ENCODE assay signal across 19 cellular contexts in the genomic region with DNA sequence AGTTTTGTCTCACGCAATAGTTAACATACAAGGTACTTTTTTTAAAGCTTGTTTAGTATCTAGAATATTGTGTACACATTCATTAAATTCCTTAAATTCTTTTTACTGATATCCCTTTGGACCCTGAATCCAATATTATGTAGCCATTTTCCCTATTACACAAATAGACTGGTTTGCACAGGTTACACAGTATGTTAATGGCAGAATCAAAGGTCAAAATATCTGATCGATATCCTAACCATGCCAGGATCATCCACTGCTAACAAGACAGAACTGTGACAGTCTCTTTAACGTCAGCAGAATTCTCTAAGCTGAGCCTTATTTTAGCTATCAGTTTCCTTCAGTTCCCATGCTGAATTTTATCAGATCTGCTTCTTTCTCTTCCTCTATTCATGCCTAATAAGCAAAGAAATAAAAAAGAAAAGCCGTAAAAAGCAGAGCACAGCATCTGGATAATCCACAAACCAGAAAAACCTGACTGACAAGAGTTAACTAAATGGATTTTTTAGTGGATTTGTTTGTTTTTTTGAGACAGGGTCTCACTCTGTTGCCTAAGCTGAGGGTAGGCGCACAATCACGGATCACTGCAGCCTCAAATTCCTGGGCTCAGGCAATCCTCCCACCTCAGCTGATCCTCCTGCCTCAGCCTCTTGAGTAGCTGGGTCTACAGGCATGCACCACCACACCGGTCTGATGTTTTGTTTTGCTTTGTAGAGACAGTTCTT.
A peak's percentile ranks its signal among the peaks of the same experiment; 100 is the strongest.
DNase-seq lines count a peak whose midpoint lies in the region; ATAC-seq and TF ChIP-seq lines count a peak whose summit lies in the region.
"Had no signal": no experiment of that assay in that cellular context is flagged by ENCODE, and none has a peak within 500 bp of the region (broad histone marks: within the 10 kb centered on the region; RNA-seq: fewer than 3 reads in every experiment).

No MANE protein-coding gene starts in this region.

- H3K36me3 Mint-ChIP-seq in Caco-2 (ENCODE audit: insufficient read depth, unreplicated experiment): peaks cover 77% of the 10 kb centered on the region
- no peaks in the 10 kb centered on the region for H3K36me3 Mint-ChIP-seq in naive thymus-derived CD4-positive, alpha-beta T cell
- H3K36me3 Mint-ChIP-seq: CD4-positive, alpha-beta memory T cell; T-cell had no signal

- peak overlapping the region; percentile 12; the same call in 1 of the 2 replicates for H3K4me2 ChIP-seq in PC-3 (ENCODE audit: low read length)

- H3K9ac ChIP-seq in PC-3 (ENCODE audit: low read length): no peak overlapping the region

- no peaks in the 10 kb centered on the region for H3K27me3 Mint-ChIP-seq in Caco-2 (ENCODE audit: insufficient read depth, unreplicated experiment)
- H3K27me3 Mint-ChIP-seq in naive thymus-derived CD4-positive, alpha-beta T cell: no peaks in the 10 kb centered on the region
- H3K27me3 Mint-ChIP-seq: CD4-positive, alpha-beta memory T cell; stimulated activated naive CD8-positive, alpha-beta T cell treated with anti-CD3 and anti-CD28 coated beads, Interleukin-15, Interleukin-2, amounts not matched to agents 100 ng/mL and 50 ng/mL, for 24 hours; T-cell had no signal

- peaks cover 12% of the 10 kb centered on the region for H3K9me3 Mint-ChIP-seq in Caco-2 (ENCODE audit: unreplicated experiment)
- peaks cover 0 to 3% (median 0%) of the 10 kb centered on the region in 11 donors for H3K9me3 Mint-ChIP-seq in naive thymus-derived CD4-positive, alpha-beta T cell
- H3K9me3 Mint-ChIP-seq: CD4-positive, alpha-beta memory T cell; stimulated activated naive CD8-positive, alpha-beta T cell treated with anti-CD3 and anti-CD28 coated beads, Interleukin-15, Interleukin-2, amounts not matched to agents 100 ng/mL and 50 ng/mL, for 24 hours had no signal

- H3K4me1 ChIP-seq in Caco-2: peaks cover 61% of the 10 kb centered on the region
- peaks cover 27% of the 10 kb centered on the region for H3K4me1 ChIP-seq in PC-3 (ENCODE audit: insufficient read depth, low read length)
- H3K4me1 ChIP-seq in naive thymus-derived CD4-positive, alpha-beta T cell (ENCODE audit: control insufficient read depth in 2 of 2, insufficient read depth in 2 of 2, low read length in 2 of 2): no peaks in the 10 kb centered on the region

- CTCF ChIA-PET in Caco-2 (lab: Charles Lee) (interaction anchor here (0.6 to 1.5 kb wide), 4 partner anchors 13 to 142 kb away, joined by 3 to 7 read pairs (median 5); a partner anchor contains a TSS), PC-3 (lab: Charles Lee) (interaction anchor here (0.6 kb wide), 1 partner anchor 100 kb away, joined by 5 read pairs; no protein-coding TSS in a partner anchor)
- CTCF ChIA-PET in naive thymus-derived CD4-positive, alpha-beta T cell (lab: Charles Lee): no interaction called here

- H3K36me3 ChIP-seq in Caco-2 (ENCODE audit: control insufficient read depth, insufficient read depth, low read length) (peaks cover 5% of the 10 kb centered on the region), PC-3 (ENCODE audit: low read depth, low read length) (0 out of 2 replicates have a peak, but pooled peaks cover 5% of the 10 kb centered on the region)
- H3K36me3 ChIP-seq in naive thymus-derived CD4-positive, alpha-beta T cell (ENCODE audit: control insufficient read depth in 2 of 3, insufficient read depth in 3 of 3, low read length in 3 of 3): no peaks in the 10 kb centered on the region

- intact Hi-C loops in Caco-2 (cut with micrococcal nuclease; ENCODE audit: unreplicated experiment): loop anchor here (1.0 kb wide), 1 partner anchor 11 kb away; no protein-coding TSS in a partner anchor
- intact Hi-C loops in PC-3 (cut with micrococcal nuclease): no loop called here
- intact Hi-C loops in naive thymus-derived CD4-positive, alpha-beta T cell (cut with micrococcal nuclease): no loop called here

- no peaks in the 10 kb centered on the region for H3K79me2 ChIP-seq in PC-3 (ENCODE audit: low read length)

- H4K20me1 ChIP-seq in PC-3 (ENCODE audit: low read length): no peaks in the 10 kb centered on the region

- peaks cover 14% of the 10 kb centered on the region for H3K4me1 Mint-ChIP-seq in Caco-2 (ENCODE audit: low read depth, unreplicated experiment)
- no peaks in the 10 kb centered on the region for H3K4me1 Mint-ChIP-seq in naive thymus-derived CD4-positive, alpha-beta T cell
- H3K4me1 Mint-ChIP-seq: CD4-positive, alpha-beta memory T cell; T-cell had no signal

- no peaks in the 10 kb centered on the region for H3K9me2 ChIP-seq in PC-3 (replicated peaks; ENCODE audit: low read length)

- H3K27ac Mint-ChIP-seq in Caco-2 (ENCODE audit: unreplicated experiment): peak overlapping the region; percentile 95
- H3K27ac Mint-ChIP-seq in naive thymus-derived CD4-positive, alpha-beta T cell: no peak overlapping the region
- H3K27ac Mint-ChIP-seq: CD4-positive, alpha-beta memory T cell; stimulated activated naive CD8-positive, alpha-beta T cell treated with anti-CD3 and anti-CD28 coated beads, Interleukin-15, Interleukin-2, amounts not matched to agents 100 ng/mL and 50 ng/mL, for 24 hours; T-cell had no signal

- H3K27ac ChIP-seq in PC-3 (ENCODE audit: low read length): no peak overlapping the region
- no peak overlapping the region for H3K27ac ChIP-seq in naive thymus-derived CD4-positive, alpha-beta T cell (ENCODE audit: low read depth, low read length)

- peaks cover 6% of the 10 kb centered on the region; the same call in 1 of the 2 replicates for H3K9me3 ChIP-seq in Caco-2
- H3K9me3 ChIP-seq in PC-3 (ENCODE audit: low read length): no peaks in the 10 kb centered on the region
- H3K9me3 ChIP-seq in naive thymus-derived CD4-positive, alpha-beta T cell (ENCODE audit: control insufficient read depth in 2 of 3, low read length in 3 of 3): no peaks in the 10 kb centered on the region

- ATAC-seq in PC-3 (no peak), HG02870 (IDR thresholded peaks at IDR 0.05; ENCODE audit: unreplicated experiment) (no peak)
- ATAC-seq in naive thymus-derived CD4-positive, alpha-beta T cell: no peak
- ATAC-seq: esophagus mucosa, T-cell had no signal

- POLR2A ChIA-PET in Caco-2 (lab: Charles Lee) (no interaction called here), PC-3 (lab: Charles Lee; ENCODE audit: unreplicated experiment) (interaction anchor here (0.5 to 0.6 kb wide), 2 partner anchors 125 to 131 kb away, joined by 3 read pairs; a partner anchor contains a TSS)
- POLR2A ChIA-PET in naive thymus-derived CD4-positive, alpha-beta T cell (lab: Charles Lee): no interaction called here

- TF ChIP-seq CTCF in Caco-2 (IDR thresholded peaks at IDR 0.05; ENCODE audit: insufficient read depth in 1 of 2, low read depth in 1 of 2, low read length in 1 of 2, severe bottlenecking in 1 of 2, unreplicated experiment in 1 of 2) (no peak), PC-3 (conservative IDR thresholded peaks at IDR 0.05; ENCODE audit: low read depth, low read length) (no peak), fibroblast of the aortic adventitia (IDR thresholded peaks at IDR 0.05; ENCODE audit: insufficient read depth, low read length) (no peak)

- H3K4me3 Mint-ChIP-seq in Caco-2 (ENCODE audit: unreplicated experiment): peak overlapping the region; percentile 42
- no peak overlapping the region for H3K4me3 Mint-ChIP-seq in naive thymus-derived CD4-positive, alpha-beta T cell
- H3K4me3 Mint-ChIP-seq: CD4-positive, alpha-beta memory T cell; stimulated activated naive CD8-positive, alpha-beta T cell treated with anti-CD3 and anti-CD28 coated beads, Interleukin-15, Interleukin-2, amounts not matched to agents 100 ng/mL and 50 ng/mL, for 24 hours; T-cell had no signal

- no peak overlapping the region for H3K4me3 ChIP-seq in Caco-2 (ENCODE audit: low read depth, low read length)
- H3K4me3 ChIP-seq in PC-3 (ENCODE audit: low read length): no peak overlapping the region
- H3K4me3 ChIP-seq in fibroblast of the aortic adventitia (ENCODE audit: low read depth, low read length): no peak overlapping the region
- no peak overlapping the region for H3K4me3 ChIP-seq in naive thymus-derived CD4-positive, alpha-beta T cell (ENCODE audit: low read length)

- BruUV-seq in Caco-2 (replicated peaks; lab: Mats Ljungman, UMichigan): no TSS peak
- BruUV-seq in PC-3 (replicated peaks; lab: Mats Ljungman, UMichigan): no TSS peak

- DNase-seq in Caco-2 (peak; percentile 63 to 64), PC-3 (peak; percentile 56), fibroblast of the aortic adventitia (ENCODE audit: low read depth) (peak; percentile 5), renal cortical epithelial cell (ENCODE audit: low read depth) (peak; percentile 27), A172 (ENCODE audit: low spot score) (no peak)
- no peak for DNase-seq in naive thymus-derived CD4-positive, alpha-beta T cell
- no peak for DNase-seq in effector CD4-positive, alpha-beta T cell
- DNase-seq: activated gamma-delta T cell treated with Interleukin-2 at 50 U/mL for 16 hours; amniotic stem cell; CD4-positive, alpha-beta memory T cell; Karpas-422; NCI-H1930; NCI-H446; Right ventricle myocardium superior; stimulated activated CD4-positive, alpha-beta T cell treated with anti-CD3 and anti-CD28 coated beads, Interleukin-2, amount 100 ng/mL, for 24 hours; T-cell had no signal

- H2AFZ ChIP-seq in PC-3 (ENCODE audit: low read length): no peak overlapping the region

- H3F3A ChIP-seq in PC-3 (ENCODE audit: low read length, unreplicated experiment): no peaks in the 10 kb centered on the region

- H3K27me3 ChIP-seq in Caco-2 (replicated peaks; ENCODE audit: control insufficient read depth, insufficient read depth, low read length) (no peaks in the 10 kb centered on the region), PC-3 (ENCODE audit: low read length) (no peaks in the 10 kb centered on the region)
- H3K27me3 ChIP-seq in naive thymus-derived CD4-positive, alpha-beta T cell (ENCODE audit: control insufficient read depth in 2 of 2, insufficient read depth in 2 of 2, low read length in 2 of 2): no peaks in the 10 kb centered on the region

Comparison
In these comparisons a context has a peak if more than half of its experiments do, and no peak if none do; other contexts are left out.
1. DNase-seq: peak in Caco-2 (2 of 2), PC-3 (single experiment), fibroblast of the aortic adventitia (single experiment) and renal cortical epithelial cell (single experiment); none in naive thymus-derived CD4-positive, alpha-beta T cell (0 of 9), effector CD4-positive, alpha-beta T cell (single experiment) and A172 (single experiment).